Comparison of ENCODE assay signal across 9 cellular contexts in genomic region chr2:31980674-31981356, GRCh38. TPM values are rescaled to one million over a fixed set of nuclear protein-coding genes. Genes with fewer than 3 reads are reported as not detected.
DNase-seq lines count a peak whose midpoint lies in the region; ATAC-seq and TF ChIP-seq lines count a peak whose summit lies in the region.
"Had no signal": no experiment of that assay in that cellular context is flagged by ENCODE, and none has a peak within 500 bp of the region (broad histone marks: within the 10 kb centered on the region; RNA-seq: fewer than 3 reads in every experiment).

No MANE protein-coding gene starts in this region.

- no peak for TF ChIP-seq CTCF in OCI-LY1 (IDR thresholded peaks at IDR 0.05; ENCODE audit: low read length)
- TF ChIP-seq CTCF in smooth muscle cell (IDR thresholded peaks at IDR 0.05; ENCODE audit: borderline replicate concordance, insufficient read depth, poor library complexity, severe bottlenecking): no peak

- H2AFZ ChIP-seq in OCI-LY1 (ENCODE audit: low read length) (no peak overlapping the region), smooth muscle cell (ENCODE audit: low read depth) (no peak overlapping the region)

- H3K9me3 ChIP-seq in OCI-LY1 (ENCODE audit: low read length) (0 out of 2 replicates have a peak, but pooled peaks cover 3% of the 10 kb centered on the region), smooth muscle cell (replicated peaks; ENCODE audit: low read depth) (no peaks in the 10 kb centered on the region)
- H3K9me3 ChIP-seq: thoracic aorta had no signal

- DNase-seq in AG08396 (ENCODE audit: low spot score) (peak; percentile 48), smooth muscle cell (lab: John Stamatoyannopoulos, UW; ENCODE audit: unreplicated experiment) (no peak), dedifferentiated amniotic fluid mesenchymal stem cell (ENCODE audit: extremely low spot score) (no peak), NCI-H1105 treated with DMSO at 0.1 percent for 48 hours (lab: John Stamatoyannopoulos, UW) (no peak)

- 77% methylated on average over 6 of the region's 6 CpGs for WGBS in smooth muscle cell (ENCODE audit: low lambda C conversion rate)

- H3K9me2 ChIP-seq in OCI-LY1 (ENCODE audit: low read depth, low read length): no peaks in the 10 kb centered on the region

- H3K9ac ChIP-seq in OCI-LY1 (ENCODE audit: low read length): no peak overlapping the region
- H3K9ac ChIP-seq in smooth muscle cell (ENCODE audit: low read depth): no peak overlapping the region

- peaks cover 4% of the 10 kb centered on the region; the same call in 1 of the 2 replicates for H3K36me3 ChIP-seq in OCI-LY1 (ENCODE audit: insufficient read depth, low read length)
- no peaks in the 10 kb centered on the region for H3K36me3 ChIP-seq in smooth muscle cell (ENCODE audit: low read depth)
- H3K36me3 ChIP-seq: thoracic aorta had no signal

- H3K79me2 ChIP-seq in OCI-LY1 (ENCODE audit: insufficient read depth, low read length) (peaks cover 91% of the 10 kb centered on the region), smooth muscle cell (ENCODE audit: low read depth) (peaks cover 100% of the 10 kb centered on the region)

- peaks cover 13% of the 10 kb centered on the region for H3K4me1 ChIP-seq in OCI-LY1 (ENCODE audit: insufficient read depth, low read length, severe bottlenecking)
- H3K4me1 ChIP-seq in smooth muscle cell (ENCODE audit: low read depth): peaks cover 4% of the 10 kb centered on the region

- H4K20me1 ChIP-seq in OCI-LY1 (ENCODE audit: insufficient read depth, low read length): no peaks in the 10 kb centered on the region
- peaks cover 89% of the 10 kb centered on the region for H4K20me1 ChIP-seq in smooth muscle cell (ENCODE audit: low read depth)

- no peak overlapping the region for H3K4me3 ChIP-seq in OCI-LY1 (ENCODE audit: low read depth, low read length, poor library complexity, severe bottlenecking)
- H3K4me3 ChIP-seq in smooth muscle cell: no peak overlapping the region
- H3K4me3 ChIP-seq: thoracic aorta had no signal

- H3F3A ChIP-seq in OCI-LY1 (ENCODE audit: insufficient read depth, low read length): no peaks in the 10 kb centered on the region
- no peaks in the 10 kb centered on the region for H3F3A ChIP-seq in smooth muscle cell (ENCODE audit: low read depth)

- H3K4me2 ChIP-seq in OCI-LY1 (ENCODE audit: low read length): peak overlapping the region; percentile 32; the same call in 1 of the 2 replicates
- H3K4me2 ChIP-seq in smooth muscle cell: peak overlapping the region; percentile 33

- H3K27ac ChIP-seq in OCI-LY1 (ENCODE audit: low read depth, low read length, poor library complexity, severe bottlenecking): peak overlapping the region; percentile 56
- H3K27ac ChIP-seq in smooth muscle cell (ENCODE audit: low read depth): peak overlapping the region; percentile 60
- H3K27ac ChIP-seq: thoracic aorta had no signal

- ATAC-seq in GM18519 (IDR thresholded peaks at IDR 0.05; ENCODE audit: low FRiP score, unreplicated experiment): peak; percentile 98
- peak; percentile 100 for ATAC-seq in HG02870 (IDR thresholded peaks at IDR 0.05; ENCODE audit: unreplicated experiment)
- peak; percentile 74 for ATAC-seq in esophagus mucosa

- H3K27me3 ChIP-seq in OCI-LY1 (ENCODE audit: insufficient read depth, low read length): no peaks in the 10 kb centered on the region
- no peaks in the 10 kb centered on the region for H3K27me3 ChIP-seq in smooth muscle cell (ENCODE audit: low read depth)

RNA-seq across cellular contexts. Expression of gene MEMO1, which starts 30.0 kb away (rescaled TPM):
- total RNA-seq in esophagus mucosa: 52.2 TPM
- total RNA-seq in smooth muscle cell: 33.4 and 52.6 TPM in 2 replicates
- 32.2 and 38.2 TPM in 2 replicates for polyA plus RNA-seq in smooth muscle cell

RNA-seq across cellular contexts. Expression of gene DPY30, which starts 58.8 kb away (rescaled TPM):
- total RNA-seq in esophagus mucosa (55.9 TPM), smooth muscle cell (96.5 and 97.4 TPM in 2 replicates)
- 103 and 123 TPM in 2 replicates for polyA plus RNA-seq in smooth muscle cell
